In genomic region chr20:44494266-44494665, GRCh38 we compare ENCODE assay signal across 11 cellular contexts. TPM values are rescaled to one million over a fixed set of nuclear protein-coding genes. Genes with fewer than 3 reads are reported as not detected.
DNase-seq lines count a peak whose midpoint lies in the region; ATAC-seq and TF ChIP-seq lines count a peak whose summit lies in the region.
"Had no signal": no experiment of that assay in that cellular context is flagged by ENCODE, and none has a peak within 500 bp of the region (broad histone marks: within the 10 kb centered on the region; RNA-seq: fewer than 3 reads in every experiment).

No MANE protein-coding gene starts in this region.

- intact Hi-C loops in tibial artery (cut with DNase I; ENCODE audit: low total_unique reads), result no loop called here

- H3K27me3 ChIP-seq in hepatocyte, result no peaks in the 10 kb centered on the region
- no peaks in the 10 kb centered on the region for H3K27me3 ChIP-seq in tibial artery
- H3K27me3 ChIP-seq: BLaER1 treated with 17β-estradiol and CSF1 and Interleukin-3, amounts not matched to agents 10 nM and 100 nM; spleen had no signal

- no peaks in the 10 kb centered on the region for H3K9me3 Mint-ChIP-seq in activated naive CD4-positive, alpha-beta T cell treated with anti-CD3 and anti-CD28 coated beads, Interleukin-2, amount 50 U/mL, for 72 hours
- no peaks in the 10 kb centered on the region for H3K9me3 Mint-ChIP-seq in activated naive CD8-positive, alpha-beta T cell treated with anti-CD3 and anti-CD28 coated beads for 36 hours

- H3K27ac ChIP-seq in hepatocyte (peak overlapping the region; percentile 87), tibial artery (peak overlapping the region; percentile 50 to 71)

- H3K9me3 ChIP-seq in hepatocyte (ENCODE audit: low read depth), result no peaks in the 10 kb centered on the region
- H3K9me3 ChIP-seq in tibial artery, result no peaks in the 10 kb centered on the region
- H3K9me3 ChIP-seq: BLaER1 treated with 17β-estradiol and CSF1 and Interleukin-3, amounts not matched to agents 10 nM and 100 nM; mucosa of descending colon; spleen had no signal

- no peaks in the 10 kb centered on the region for H4K20me1 ChIP-seq in hepatocyte (ENCODE audit: insufficient read depth, poor library complexity, severe bottlenecking)

- no peak for DNase-seq in activated naive CD4-positive, alpha-beta T cell treated with anti-CD3 and anti-CD28 coated beads, Interleukin-2, amount 50 U/mL, for 72 hours (ENCODE audit: low spot score in 2 of 2)
- no peak for DNase-seq in activated naive CD4-positive, alpha-beta T cell (lab: John Stamatoyannopoulos, UW)
- no peak for DNase-seq in activated naive CD8-positive, alpha-beta T cell treated with anti-CD3 and anti-CD28 coated beads for 36 hours
- no peak for DNase-seq in hepatocyte (ENCODE audit: low spot score)
- no peak for DNase-seq in tibial artery
- no peak for DNase-seq in HK-2 (ENCODE audit: unreplicated experiment)
- no peak for DNase-seq in NCI-H69 (lab: John Stamatoyannopoulos, UW)
- DNase-seq: mucosa of descending colon, spleen had no signal

- peaks cover 32% of the 10 kb centered on the region for H3K4me1 Mint-ChIP-seq in activated naive CD8-positive, alpha-beta T cell treated with anti-CD3 and anti-CD28 coated beads for 36 hours

- peaks cover 6 to 27% of the 10 kb centered on the region in 2 donors for H3K36me3 Mint-ChIP-seq in activated naive CD4-positive, alpha-beta T cell treated with anti-CD3 and anti-CD28 coated beads, Interleukin-2, amount 50 U/mL, for 72 hours
- H3K36me3 Mint-ChIP-seq in activated naive CD8-positive, alpha-beta T cell treated with anti-CD3 and anti-CD28 coated beads for 36 hours, result peaks cover 55% of the 10 kb centered on the region

- H3K27ac Mint-ChIP-seq in activated naive CD4-positive, alpha-beta T cell treated with anti-CD3 and anti-CD28 coated beads, Interleukin-2, amount 50 U/mL, for 72 hours, result peak overlapping the region; percentile 62 to 88
- peak overlapping the region; percentile 64 for H3K27ac Mint-ChIP-seq in activated naive CD8-positive, alpha-beta T cell treated with anti-CD3 and anti-CD28 coated beads for 36 hours

- H3K4me1 ChIP-seq in hepatocyte (ENCODE audit: insufficient read depth) (no peaks in the 10 kb centered on the region), tibial artery (peaks cover 0 to 36% (median 0%) of the 10 kb centered on the region in 4 donors)

- H3K36me3 ChIP-seq in hepatocyte (replicated peaks; ENCODE audit: insufficient read depth, low read depth) (no peaks in the 10 kb centered on the region), tibial artery (peaks cover 52 to 94% (median 80%) of the 10 kb centered on the region in 3 donors)

- H3K4me3 Mint-ChIP-seq in activated naive CD8-positive, alpha-beta T cell treated with anti-CD3 and anti-CD28 coated beads for 36 hours, result no peak overlapping the region

- TF ChIP-seq CTCF in hepatocyte (IDR thresholded peaks at IDR 0.05; ENCODE audit: poor library complexity), result no peak
- TF ChIP-seq CTCF in tibial artery (IDR thresholded peaks at IDR 0.05), result no peak

- no peak overlapping the region for H2AFZ ChIP-seq in hepatocyte

- no peak overlapping the region for H3K4me3 ChIP-seq in hepatocyte
- no peak overlapping the region for H3K4me3 ChIP-seq in tibial artery
- H3K4me3 ChIP-seq: BLaER1 treated with 17β-estradiol and CSF1 and Interleukin-3, amounts not matched to agents 10 nM and 100 nM; mucosa of descending colon had no signal

- no peaks in the 10 kb centered on the region for H3K27me3 Mint-ChIP-seq in activated naive CD8-positive, alpha-beta T cell treated with anti-CD3 and anti-CD28 coated beads for 36 hours

- peaks cover 4% of the 10 kb centered on the region for H3K79me2 ChIP-seq in hepatocyte

- no peaks in the 10 kb centered on the region for H3K9me2 ChIP-seq in hepatocyte (replicated peaks; ENCODE audit: insufficient read depth)

- no peak overlapping the region for H3K4me2 ChIP-seq in hepatocyte
- H3K4me2 ChIP-seq: BLaER1 treated with 17β-estradiol and CSF1 and Interleukin-3, amounts not matched to agents 10 nM and 100 nM had no signal

- 100% methylated on average over 1 of the region's 1 CpG for WGBS in hepatocyte (ENCODE audit: low lambda C conversion rate, missing lambda C conversion rate)

- no peak for ATAC-seq in activated naive CD4-positive, alpha-beta T cell treated with anti-CD3 and anti-CD28 coated beads, Interleukin-2, amount 50 U/mL, for 72 hours
- ATAC-seq in GM21526 (IDR thresholded peaks at IDR 0.05; ENCODE audit: low FRiP score, unreplicated experiment), result no peak
- ATAC-seq: mucosa of descending colon had no signal

RNA-seq across cellular contexts. Expression of gene TTPAL, which starts 18.6 kb away (rescaled TPM):
- 10 to 100 TPM in 1 of 2 donors, 1 to 10 TPM in 1; 7.5 to 15.4 TPM for total RNA-seq in activated naive CD4-positive, alpha-beta T cell treated with anti-CD3 and anti-CD28 coated beads, Interleukin-2, amount 50 U/mL, for 72 hours
- total RNA-seq in activated naive CD8-positive, alpha-beta T cell treated with anti-CD3 and anti-CD28 coated beads for 36 hours, result 10 to 100 TPM; 30.1 to 31.4 TPM
- 11.9 and 12.9 TPM in 2 replicates for total RNA-seq in hepatocyte
- polyA plus RNA-seq in hepatocyte, result 10.3 and 14.7 TPM in 2 replicates

RNA-seq across cellular contexts. Expression of gene SERINC3, which starts 27.6 kb away (rescaled TPM):
- total RNA-seq in activated naive CD4-positive, alpha-beta T cell treated with anti-CD3 and anti-CD28 coated beads, Interleukin-2, amount 50 U/mL, for 72 hours, result 10 to 100 TPM; 58.2 to 59.8 TPM
- 10 to 100 TPM; 38.8 to 43.6 TPM for total RNA-seq in activated naive CD8-positive, alpha-beta T cell treated with anti-CD3 and anti-CD28 coated beads for 36 hours
- total RNA-seq in hepatocyte, result 80.0 and 96.9 TPM in 2 replicates
- 119 and 128 TPM in 2 replicates for polyA plus RNA-seq in hepatocyte
